In the genomic region with DNA sequence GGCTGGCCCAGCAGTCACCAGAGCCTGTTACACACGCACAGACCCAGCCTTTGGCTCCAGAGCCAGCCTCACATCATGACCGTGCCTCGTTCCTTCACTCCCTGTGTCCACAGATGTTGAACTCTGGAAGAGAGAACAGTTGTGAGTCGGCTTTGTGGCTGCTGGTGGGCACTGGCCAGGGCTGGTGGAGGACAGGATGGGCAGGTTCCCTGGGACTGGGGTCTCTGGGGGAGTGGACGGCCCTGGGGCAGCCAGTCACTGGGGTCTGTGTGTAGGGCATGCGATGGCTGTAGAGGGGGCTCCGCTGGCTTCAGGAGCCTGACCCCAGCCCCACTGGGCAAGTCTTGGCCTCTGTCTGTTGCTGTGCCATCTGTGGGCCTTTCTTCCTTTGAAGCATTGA, we compare ENCODE assay signal across 19 cellular contexts.
DNase-seq lines count a peak whose midpoint lies in the region; ATAC-seq and TF ChIP-seq lines count a peak whose summit lies in the region.
"Had no signal": no experiment of that assay in that cellular context is flagged by ENCODE, and none has a peak within 500 bp of the region (broad histone marks: within the 10 kb centered on the region; RNA-seq: fewer than 3 reads in every experiment).

No MANE protein-coding gene starts in this region.

- H3K4me1 Mint-ChIP-seq in natural killer cell treated with Interleukin-12 subunit alpha and Interleukin-12 subunit beta and Interleukin-15 and Interleukin-18, amount 100 ng/mL, for 72 hours (ENCODE audit: low read depth in 2 of 2) = no peaks in the 10 kb centered on the region
- no peaks in the 10 kb centered on the region for H3K4me1 Mint-ChIP-seq in natural killer cell
- H3K4me1 Mint-ChIP-seq: T-helper 17 cell, WTC11 had no signal

- peak; percentile 37 for DNase-seq in natural killer cell treated with Interleukin-12 subunit alpha and Interleukin-12 subunit beta and Interleukin-15 and Interleukin-18, amount 100 ng/mL, for 72 hours (ENCODE audit: low spot score)
- no peak for DNase-seq in natural killer cell
- DNase-seq in iPS-NIHi7 (ENCODE audit: extremely low spot score) = peak; percentile 7
- peak; percentile 75 for DNase-seq in posterior vena cava (ENCODE audit: low spot score)
- DNase-seq in DMS79 treated with DMSO at 0.1 percent for 48 hours (lab: John Stamatoyannopoulos, UW) = no peak
- no peak for DNase-seq in NCI-H1092 (lab: John Stamatoyannopoulos, UW)
- DNase-seq: C1 segment of cervical spinal cord; central memory CD4-positive, alpha-beta T cell; foreskin fibroblast; GM23248; NCI-H1930; NCI-H446; PC-9; stimulated activated CD4-positive, alpha-beta T cell treated with anti-CD3 and anti-CD28 coated beads, Interleukin-12 subunit alpha, Interleukin-12 subunit beta, amount 100 ng/mL, for 4 hours; T-helper 17 cell had no signal

- no peak for ATAC-seq in natural killer cell treated with Interleukin-12 subunit alpha and Interleukin-12 subunit beta and Interleukin-15 and Interleukin-18, amount 100 ng/mL, for 72 hours
- ATAC-seq in natural killer cell (no peak), HG02759 (IDR thresholded peaks at IDR 0.05; ENCODE audit: unreplicated experiment) (no peak)
- ATAC-seq: activated naive CD4-positive, alpha-beta T cell treated with anti-CD3 and anti-CD28 coated beads, Interleukin-2, amount 50 U/mL, for 72 hours; T-helper 17 cell; WTC11 had no signal

- peaks cover 8 to 33% of the 10 kb centered on the region in 2 donors for H3K27me3 Mint-ChIP-seq in natural killer cell treated with Interleukin-12 subunit alpha and Interleukin-12 subunit beta and Interleukin-15 and Interleukin-18, amount 100 ng/mL, for 72 hours
- H3K27me3 Mint-ChIP-seq in natural killer cell (ENCODE audit: low read depth in 2 of 2) = peaks cover 7 to 25% of the 10 kb centered on the region in 2 donors

- no peaks in the 10 kb centered on the region for H3K9me3 Mint-ChIP-seq in natural killer cell treated with Interleukin-12 subunit alpha and Interleukin-12 subunit beta and Interleukin-15 and Interleukin-18, amount 100 ng/mL, for 72 hours
- no peaks in the 10 kb centered on the region for H3K9me3 Mint-ChIP-seq in natural killer cell
- H3K9me3 Mint-ChIP-seq: activated naive CD4-positive, alpha-beta T cell treated with anti-CD3 and anti-CD28 coated beads, Interleukin-2, amount 50 U/mL, for 72 hours; activated T-helper 1 cell treated with anti-CD3 and anti-CD28 coated beads, Interleukin-12 subunit alpha, Interleukin-12 subunit beta, Interleukin-2, Interleukin-4 antibody, amounts not matched to agents 30 ng/mL and 10 ng/mL and 1 ng/mL, durations not matched to agents 14 hours and 24 hours and 36 hours; WTC11 had no signal

- no peak overlapping the region for H3K4me3 Mint-ChIP-seq in natural killer cell treated with Interleukin-12 subunit alpha and Interleukin-12 subunit beta and Interleukin-15 and Interleukin-18, amount 100 ng/mL, for 72 hours
- no peak overlapping the region for H3K4me3 Mint-ChIP-seq in natural killer cell
- H3K4me3 Mint-ChIP-seq: activated T-helper 1 cell treated with anti-CD3 and anti-CD28 coated beads, Interleukin-12 subunit alpha, Interleukin-12 subunit beta, Interleukin-2, Interleukin-4 antibody, amounts not matched to agents 30 ng/mL and 10 ng/mL and 1 ng/mL, durations not matched to agents 14 hours and 24 hours and 36 hours; T-helper 17 cell; WTC11 had no signal

- H3K27ac Mint-ChIP-seq in natural killer cell treated with Interleukin-12 subunit alpha and Interleukin-12 subunit beta and Interleukin-15 and Interleukin-18, amount 100 ng/mL, for 72 hours = no peak overlapping the region
- no peak overlapping the region for H3K27ac Mint-ChIP-seq in natural killer cell
- H3K27ac Mint-ChIP-seq: activated naive CD4-positive, alpha-beta T cell treated with anti-CD3 and anti-CD28 coated beads, Interleukin-2, amount 50 U/mL, for 72 hours; activated T-helper 1 cell treated with anti-CD3 and anti-CD28 coated beads, Interleukin-12 subunit alpha, Interleukin-12 subunit beta, Interleukin-2, Interleukin-4 antibody, amounts not matched to agents 30 ng/mL and 10 ng/mL and 1 ng/mL, durations not matched to agents 14 hours and 24 hours and 36 hours; T-helper 17 cell; WTC11 had no signal

- no peak for TF ChIP-seq CTCF in natural killer cell (IDR thresholded peaks at IDR 0.05)

- no peaks in the 10 kb centered on the region for H3K36me3 Mint-ChIP-seq in natural killer cell treated with Interleukin-12 subunit alpha and Interleukin-12 subunit beta and Interleukin-15 and Interleukin-18, amount 100 ng/mL, for 72 hours
- H3K36me3 Mint-ChIP-seq in natural killer cell = no peaks in the 10 kb centered on the region
- H3K36me3 Mint-ChIP-seq: activated naive CD4-positive, alpha-beta T cell treated with anti-CD3 and anti-CD28 coated beads, Interleukin-2, amount 50 U/mL, for 72 hours; WTC11 had no signal

- intact Hi-C loops in natural killer cell (cut with micrococcal nuclease) (no loop called here), posterior vena cava (cut with DNase I) (no loop called here)

Comparison
In these comparisons a context has a peak if more than half of its experiments do, and no peak if none do; other contexts are left out.
1. DNase-seq: peak in natural killer cell treated with Interleukin-12 subunit alpha and Interleukin-12 subunit beta and Interleukin-15 and Interleukin-18, amount 100 ng/mL, for 72 hours (single experiment), iPS-NIHi7 (single experiment) and posterior vena cava (single experiment); none in natural killer cell (single experiment), DMS79 treated with DMSO at 0.1 percent for 48 hours (single experiment) and NCI-H1092 (single experiment).